Comparison of ENCODE assay signal across 15 cellular contexts in genomic region chr16:88963583-88963982, GRCh38. TPM values are rescaled to one million over a fixed set of nuclear protein-coding genes. Genes with fewer than 3 reads are reported as not detected.
"Had no signal": no experiment of that assay in that cellular context is flagged by ENCODE, and none has a peak within 500 bp of the region (broad histone marks: within the 10 kb centered on the region; RNA-seq: fewer than 3 reads in every experiment).

No MANE protein-coding gene starts in this region.

- H3K4me1 ChIP-seq: prostate gland had no signal

- DNase-seq: activated T-cell treated with anti-CD3 and anti-CD28 coated beads, Interleukin-2, amount 50 U/mL, for 1 hour; amygdala; dermis blood vessel endothelial cell; erythroblast; kidney glomerular epithelial cell; mucosa of descending colon; natural killer cell; stimulated activated CD4-positive, alpha-beta T cell treated with anti-CD3 and anti-CD28 coated beads, Interleukin-4, amount 100 ng/mL, for 24 hours; upper lobe of right lung had no signal

- H3K27me3 ChIP-seq: hepatocyte had no signal

- ATAC-seq: mucosa of descending colon, natural killer cell, upper lobe of right lung had no signal

- H3K4me3 ChIP-seq: hepatocyte, lung, mucosa of descending colon, prostate gland, upper lobe of right lung had no signal

- H3K4me3 Mint-ChIP-seq: activated naive CD4-positive, alpha-beta T cell treated with anti-CD3 and anti-CD28 coated beads, Interleukin-2, amount 50 U/mL, for 24 hours; brain; natural killer cell; stimulated activated naive CD8-positive, alpha-beta T cell treated with anti-CD3 and anti-CD28 coated beads, Interleukin-15, Interleukin-2, amounts not matched to agents 100 ng/mL and 50 ng/mL, for 24 hours had no signal

- H3K4me1 Mint-ChIP-seq: brain had no signal

- H3K36me3 Mint-ChIP-seq: activated naive CD4-positive, alpha-beta T cell treated with anti-CD3 and anti-CD28 coated beads, Interleukin-2, amount 50 U/mL, for 24 hours; brain; natural killer cell had no signal

- H3K9me3 ChIP-seq: mucosa of descending colon, prostate gland, upper lobe of right lung had no signal

- H3K27ac ChIP-seq: hepatocyte, prostate gland, upper lobe of right lung had no signal

- H3K27ac Mint-ChIP-seq: activated naive CD4-positive, alpha-beta T cell treated with anti-CD3 and anti-CD28 coated beads, Interleukin-2, amount 50 U/mL, for 24 hours; brain; natural killer cell; stimulated activated naive CD8-positive, alpha-beta T cell treated with anti-CD3 and anti-CD28 coated beads, Interleukin-15, Interleukin-2, amounts not matched to agents 100 ng/mL and 50 ng/mL, for 24 hours had no signal

- H3K9me3 Mint-ChIP-seq: activated naive CD4-positive, alpha-beta T cell treated with anti-CD3 and anti-CD28 coated beads, Interleukin-2, amount 50 U/mL, for 24 hours; natural killer cell; stimulated activated naive CD8-positive, alpha-beta T cell treated with anti-CD3 and anti-CD28 coated beads, Interleukin-15, Interleukin-2, amounts not matched to agents 100 ng/mL and 50 ng/mL, for 24 hours had no signal

- H3K36me3 ChIP-seq: prostate gland, upper lobe of right lung had no signal

- H3K4me2 ChIP-seq: hepatocyte had no signal

RNA-seq across cellular contexts. Expression of gene CBFA2T3, which starts 13.4 kb away (rescaled TPM):
- total RNA-seq: dermis blood vessel endothelial cell had no signal
